Comparison of ENCODE assay signal across 12 cellular contexts in the genomic region with DNA sequence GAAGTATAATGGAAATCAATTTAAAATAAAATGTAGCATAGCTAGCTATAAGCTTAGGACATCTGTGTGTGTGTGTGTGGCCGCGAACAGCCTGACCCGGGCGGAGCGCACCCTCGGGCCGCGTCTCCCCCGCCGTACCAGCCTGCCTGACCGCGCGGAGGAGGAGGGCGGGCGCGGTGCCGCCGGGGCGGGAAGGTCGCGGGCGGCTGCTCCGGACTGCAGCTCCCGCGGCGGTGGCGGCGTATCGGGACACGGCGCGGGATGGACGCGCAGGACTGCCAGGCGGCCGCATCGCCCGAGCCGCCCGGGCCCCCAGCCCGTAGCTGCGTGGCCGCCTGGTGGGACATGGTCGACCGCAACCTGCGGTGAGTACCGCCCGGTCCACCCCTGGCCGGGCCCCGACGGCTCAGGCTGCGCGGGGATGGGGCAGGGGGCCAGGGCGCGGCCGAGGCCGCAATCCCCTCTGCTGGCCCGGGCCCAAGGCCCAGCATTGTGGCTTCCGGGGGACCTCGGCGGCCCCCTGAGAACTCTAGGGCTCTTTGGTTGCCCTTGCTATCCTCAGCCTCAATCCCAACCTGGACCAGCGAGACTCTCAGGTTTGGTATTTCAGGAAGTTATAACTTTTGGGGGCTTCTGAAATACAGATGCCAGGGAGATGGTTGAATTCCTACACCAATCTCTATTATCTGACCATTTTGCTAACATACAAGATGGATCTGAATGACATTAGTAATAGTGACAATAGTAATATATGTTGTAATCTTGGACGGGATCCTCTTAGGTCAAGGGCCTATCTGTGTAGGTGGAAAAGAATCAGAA. TPM values are rescaled to one million over a fixed set of nuclear protein-coding genes. Genes with fewer than 3 reads are reported as not detected.
DNase-seq lines count a peak whose midpoint lies in the region; ATAC-seq, FAIRE-seq and TF ChIP-seq lines count a peak whose summit lies in the region.
"Had no signal": no experiment of that assay in that cellular context is flagged by ENCODE, and none has a peak within 500 bp of the region (broad histone marks: within the 10 kb centered on the region; RNA-seq: fewer than 3 reads in every experiment).

A gene with protein sequence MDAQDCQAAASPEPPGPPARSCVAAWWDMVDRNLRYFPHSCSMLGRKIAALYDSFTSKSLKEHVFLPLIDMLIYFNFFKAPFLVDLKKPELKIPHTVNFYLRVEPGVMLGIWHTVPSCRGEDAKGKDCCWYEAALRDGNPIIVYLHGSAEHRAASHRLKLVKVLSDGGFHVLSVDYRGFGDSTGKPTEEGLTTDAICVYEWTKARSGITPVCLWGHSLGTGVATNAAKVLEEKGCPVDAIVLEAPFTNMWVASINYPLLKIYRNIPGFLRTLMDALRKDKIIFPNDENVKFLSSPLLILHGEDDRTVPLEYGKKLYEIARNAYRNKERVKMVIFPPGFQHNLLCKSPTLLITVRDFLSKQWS (plus strand): TSS at position 140 of the 819 bp plus-strand sequence. CDS start 122 bp downstream, at position 262.

- peaks cover 55% of the 10 kb centered on the region for H3K27me3 Mint-ChIP-seq in astrocyte (ENCODE audit: low read depth, unreplicated experiment)
- H3K27me3 Mint-ChIP-seq in activated T-helper 1 cell treated with anti-CD3 and anti-CD28 coated beads, Interleukin-12 subunit alpha, Interleukin-12 subunit beta, Interleukin-2, Interleukin-4 antibody, amounts not matched to agents 30 ng/mL and 10 ng/mL and 1 ng/mL, durations not matched to agents 14 hours and 24 hours and 36 hours (ENCODE audit: insufficient read depth): peaks cover 80% of the 10 kb centered on the region

- H3K27ac ChIP-seq in astrocyte (ENCODE audit: low read depth, low read length): no peak within 1 kb of the TSS

- peaks cover 2% of the 10 kb centered on the region for H3K9me3 Mint-ChIP-seq in astrocyte (ENCODE audit: unreplicated experiment)
- H3K9me3 Mint-ChIP-seq in activated T-helper 1 cell treated with anti-CD3 and anti-CD28 coated beads, Interleukin-12 subunit alpha, Interleukin-12 subunit beta, Interleukin-2, Interleukin-4 antibody, amounts not matched to agents 30 ng/mL and 10 ng/mL and 1 ng/mL, durations not matched to agents 14 hours and 24 hours and 36 hours: no peaks in the 10 kb centered on the region

- TF ChIP-seq CTCF in astrocyte (IDR thresholded peaks at IDR 0.05; ENCODE audit: insufficient read depth, low read depth, low read length) (no peak), retinal pigment epithelial cell (conservative IDR thresholded peaks at IDR 0.05; ENCODE audit: low read depth, low read length) (no peak)

- H3K36me3 ChIP-seq in astrocyte (ENCODE audit: insufficient read depth, low read length): no peaks in the 10 kb centered on the region

- no peak within 1 kb of the TSS for H3K27ac Mint-ChIP-seq in astrocyte (ENCODE audit: unreplicated experiment)
- H3K27ac Mint-ChIP-seq in activated T-helper 1 cell treated with anti-CD3 and anti-CD28 coated beads, Interleukin-12 subunit alpha, Interleukin-12 subunit beta, Interleukin-2, Interleukin-4 antibody, amounts not matched to agents 30 ng/mL and 10 ng/mL and 1 ng/mL, durations not matched to agents 14 hours and 24 hours and 36 hours: no peak within 1 kb of the TSS

- intact Hi-C loops in activated T-helper 1 cell treated with anti-CD3 and anti-CD28 coated beads, Interleukin-12 subunit alpha, Interleukin-12 subunit beta, Interleukin-2, Interleukin-4 antibody, amounts not matched to agents 30 ng/mL and 10 ng/mL and 1 ng/mL, durations not matched to agents 14 hours and 24 hours and 36 hours (cut with micrococcal nuclease): no loop called here

- H3K9me3 ChIP-seq in astrocyte (ENCODE audit: insufficient read depth, low read depth, low read length) (no peaks in the 10 kb centered on the region), iPS-18c (ENCODE audit: control insufficient read depth, insufficient read depth, low read length) (no peaks in the 10 kb centered on the region)

- H3K36me3 Mint-ChIP-seq in astrocyte (ENCODE audit: low read depth, unreplicated experiment): no peaks in the 10 kb centered on the region
- no peaks in the 10 kb centered on the region for H3K36me3 Mint-ChIP-seq in activated T-helper 1 cell treated with anti-CD3 and anti-CD28 coated beads, Interleukin-12 subunit alpha, Interleukin-12 subunit beta, Interleukin-2, Interleukin-4 antibody, amounts not matched to agents 30 ng/mL and 10 ng/mL and 1 ng/mL, durations not matched to agents 14 hours and 24 hours and 36 hours (ENCODE audit: low read depth)

- H3K4me1 ChIP-seq in astrocyte (ENCODE audit: insufficient read depth, low read length): no peaks in the 10 kb centered on the region

- H3K9ac ChIP-seq in astrocyte (ENCODE audit: low read length): no peak within 1 kb of the TSS

- peak; percentile 55 for FAIRE-seq in astrocyte (lab: Jason Lieb, UNC)
- FAIRE-seq: colon had no signal

- no peaks in the 10 kb centered on the region for H3K79me2 ChIP-seq in astrocyte (ENCODE audit: insufficient read depth, low read length)

- H3K4me2 ChIP-seq in astrocyte (ENCODE audit: low read length): peak within 1 kb of the TSS; percentile 70

- H3K27me3 ChIP-seq in astrocyte (ENCODE audit: insufficient read depth, low read length): peaks cover 54% of the 10 kb centered on the region

- no peak for ATAC-seq in GM21576 (IDR thresholded peaks at IDR 0.05; ENCODE audit: unreplicated experiment)
- no peak for ATAC-seq in GM21529 (IDR thresholded peaks at IDR 0.05; ENCODE audit: unreplicated experiment)

- H3K4me3 ChIP-seq in astrocyte (ENCODE audit: insufficient read depth, low read depth, low read length) (no peak within 1 kb of the TSS), iPS-18c (ENCODE audit: insufficient read depth, low read depth, low read length) (peak within 1 kb of the TSS; percentile 40), retinal pigment epithelial cell (ENCODE audit: low read length) (peak within 1 kb of the TSS; percentile 20)

- no peak within 1 kb of the TSS for H3K4me3 Mint-ChIP-seq in astrocyte (ENCODE audit: unreplicated experiment)
- no peak within 1 kb of the TSS for H3K4me3 Mint-ChIP-seq in activated T-helper 1 cell treated with anti-CD3 and anti-CD28 coated beads, Interleukin-12 subunit alpha, Interleukin-12 subunit beta, Interleukin-2, Interleukin-4 antibody, amounts not matched to agents 30 ng/mL and 10 ng/mL and 1 ng/mL, durations not matched to agents 14 hours and 24 hours and 36 hours

- peaks cover 9% of the 10 kb centered on the region for H3K4me1 Mint-ChIP-seq in astrocyte (ENCODE audit: low read depth, unreplicated experiment)
- peaks cover 24% of the 10 kb centered on the region for H3K4me1 Mint-ChIP-seq in activated T-helper 1 cell treated with anti-CD3 and anti-CD28 coated beads, Interleukin-12 subunit alpha, Interleukin-12 subunit beta, Interleukin-2, Interleukin-4 antibody, amounts not matched to agents 30 ng/mL and 10 ng/mL and 1 ng/mL, durations not matched to agents 14 hours and 24 hours and 36 hours (ENCODE audit: low read depth)

- H2AFZ ChIP-seq in astrocyte (ENCODE audit: low read depth, low read length): no peak within 1 kb of the TSS

- peak; percentile 33 for DNase-seq in D341Med (ENCODE audit: low spot score)
- DNase-seq in astrocyte (ENCODE audit: low read depth): no peak
- no peak for DNase-seq in retinal pigment epithelial cell (ENCODE audit: low read depth)
- no peak for DNase-seq in NCI-H748 treated with DMSO at 0.1 percent for 48 hours (lab: John Stamatoyannopoulos, UW)
- no peak for DNase-seq in activated T-helper 1 cell treated with anti-CD3 and anti-CD28 coated beads, Interleukin-12 subunit alpha, Interleukin-12 subunit beta, Interleukin-2, Interleukin-4 antibody, amounts not matched to agents 30 ng/mL and 10 ng/mL and 1 ng/mL, durations not matched to agents 14 hours and 24 hours and 36 hours (ENCODE audit: low spot score)
- DNase-seq: GF-D8, NCI-H1105, SHP77 had no signal

- no peaks in the 10 kb centered on the region for H4K20me1 ChIP-seq in astrocyte (ENCODE audit: insufficient read depth, low read length)

RNA-seq across cellular contexts. Expression of the gene that starts here (rescaled TPM):
- total RNA-seq in astrocyte: not detected in 2 replicates
- not detected in 2 replicates for total RNA-seq in activated T-helper 1 cell treated with anti-CD3 and anti-CD28 coated beads, Interleukin-12 subunit alpha, Interleukin-12 subunit beta, Interleukin-2, Interleukin-4 antibody, amounts not matched to agents 30 ng/mL and 10 ng/mL and 1 ng/mL, durations not matched to agents 14 hours and 24 hours and 36 hours
